1 cellular context compared by ENCODE assay signal in the genomic region with DNA sequence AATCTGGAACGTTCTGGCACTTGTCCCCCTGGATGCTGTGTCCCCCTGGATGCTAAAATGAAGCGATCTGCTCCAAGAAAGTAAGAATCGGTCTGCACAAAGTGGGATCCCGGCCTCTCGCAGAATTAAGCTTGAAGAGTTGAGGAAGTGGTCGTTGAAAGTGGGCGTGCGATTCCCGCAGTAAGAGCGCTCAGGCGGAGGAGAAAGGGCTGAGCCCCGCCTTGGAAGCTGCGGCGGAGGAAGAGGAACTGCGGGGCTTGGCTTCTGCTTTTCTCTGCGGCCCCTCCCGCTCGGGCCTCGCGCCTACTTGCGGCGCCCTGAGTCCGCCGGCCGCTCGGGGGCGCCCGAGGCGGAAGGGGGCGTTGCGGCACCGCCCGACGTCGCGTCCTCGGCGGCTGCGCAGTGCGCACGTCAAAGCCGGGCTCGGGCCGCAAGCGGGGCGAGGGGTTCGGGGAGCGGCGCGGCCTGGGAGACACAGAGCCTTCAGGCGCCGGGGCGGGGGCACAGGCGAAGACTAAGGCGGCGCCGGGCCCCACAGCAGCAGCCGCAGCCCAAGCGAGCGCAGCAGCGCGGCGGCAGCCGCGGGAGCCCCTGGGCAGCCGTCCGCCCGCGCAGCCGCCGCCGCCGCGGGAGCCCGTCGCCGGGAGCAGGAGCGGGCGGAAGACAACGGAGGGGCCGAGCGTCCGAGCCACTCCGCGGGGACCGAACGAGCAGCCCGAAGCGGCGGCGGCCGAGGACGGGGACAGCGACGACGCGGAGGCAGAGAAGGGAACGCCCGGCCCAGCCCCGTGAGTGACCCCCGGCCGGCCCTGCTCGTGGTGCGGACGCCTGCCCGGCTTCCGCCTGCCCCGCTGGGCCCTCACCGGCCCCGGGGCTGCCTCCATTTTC.
TF ChIP-seq lines count a peak whose summit lies in the region.

Gene CAB39 (plus strand): TSS at position 400 of the 888 bp plus-strand sequence. CDS start 47,160 bp downstream, outside the sequence.

TF ChIP-seq in H1, 55 proteins besides CTCF, POLR2A, EP300 and RAD21 (continued from another document):
- TF ChIP-seq NANOG (IDR thresholded peaks at IDR 0.05; ENCODE audit: insufficient read depth, low read depth, low read length, poor library complexity, severe bottlenecking) (peak; percentile 26), TAF1 (IDR thresholded peaks at IDR 0.05; ENCODE audit: low read depth, low read length) (peak; percentile 84), SIRT6 (IDR thresholded peaks at IDR 0.05; ENCODE audit: low read length) (no peak), SP4 (IDR thresholded peaks at IDR 0.05; ENCODE audit: low read length) (no peak), RFX5 (IDR thresholded peaks at IDR 0.05; ENCODE audit: borderline replicate concordance, low read depth, low read length) (no peak), BRCA1 (IDR thresholded peaks at IDR 0.05; ENCODE audit: low read depth, low read length) (no peak), BACH1 (IDR thresholded peaks at IDR 0.05; ENCODE audit: low read length) (no peak), ASH2L (IDR thresholded peaks at IDR 0.05; ENCODE audit: low read length) (peak; percentile 37), HDAC2 (IDR thresholded peaks at IDR 0.05; ENCODE audit: borderline replicate concordance in 1 of 2, low read depth in 2 of 2, low read length in 2 of 2) (no peak), GTF2F1 (IDR thresholded peaks at IDR 0.05; ENCODE audit: borderline replicate concordance, low read depth, low read length) (no peak), CHD2 (IDR thresholded peaks at IDR 0.05; ENCODE audit: low read length) (no peak), PHF8 (conservative IDR thresholded peaks at IDR 0.05; ENCODE audit: low read depth, low read length) (peak; percentile 48; the same call in 1 of the 2 replicates), SIX5 (IDR thresholded peaks at IDR 0.05; ENCODE audit: low read depth, low read length) (no peak), USF2 (IDR thresholded peaks at IDR 0.05; ENCODE audit: low read length) (no peak), HDAC6 (IDR thresholded peaks at IDR 0.05; ENCODE audit: low read depth, low read length) (no peak), TEAD4 (IDR thresholded peaks at IDR 0.05; ENCODE audit: low read depth, low read length) (no peak), RXRA (IDR thresholded peaks at IDR 0.05; ENCODE audit: insufficient read depth, low read depth, low read length) (no peak), NRF1 (IDR thresholded peaks at IDR 0.05; ENCODE audit: low read depth, low read length) (peak; percentile 57), KDM4A (IDR thresholded peaks at IDR 0.05; ENCODE audit: low read depth, low read length, severe bottlenecking) (peak; percentile 36), SAP30 (IDR thresholded peaks at IDR 0.05; ENCODE audit: insufficient read depth, insufficient replicate concordance, low read length) (no peak), RNF2 (IDR thresholded peaks at IDR 0.05; ENCODE audit: borderline replicate concordance, low read depth, low read length, missing control alignments, poor library complexity, severe bottlenecking) (no peak), CBX5 (IDR thresholded peaks at IDR 0.05; ENCODE audit: low read depth, low read length) (no peak), TAF7 (optimal IDR thresholded peaks at IDR 0.05; ENCODE audit: borderline replicate concordance, low read depth, low read length) (peak; percentile 78), CREB1 (IDR thresholded peaks at IDR 0.05) (peak; percentile 51; the same call in 1 of the 2 replicates), YY1 (IDR thresholded peaks at IDR 0.05; ENCODE audit: low read depth, low read length) (no peak), SUZ12 (IDR thresholded peaks at IDR 0.05; ENCODE audit: low read length) (no peak), SP2 (IDR thresholded peaks at IDR 0.05; ENCODE audit: low read length) (no peak), EGR1 (IDR thresholded peaks at IDR 0.05; ENCODE audit: borderline replicate concordance, low read depth, low read length) (peak; percentile 80), SP1 (IDR thresholded peaks at IDR 0.05; ENCODE audit: low read depth, low read length) (peak; percentile 34; the same call in 1 of the 2 replicates), KDM5A (IDR thresholded peaks at IDR 0.05; ENCODE audit: low read length) (no peak), ATF3 (IDR thresholded peaks at IDR 0.05; ENCODE audit: insufficient read depth, low read depth, low read length) (no peak), MAFK (IDR thresholded peaks at IDR 0.05; ENCODE audit: low read depth, low read length) (no peak), SIN3A (conservative IDR thresholded peaks at IDR 0.05 in 1 of 2, IDR thresholded peaks at IDR 0.05 in 1 of 2; ENCODE audit: low read depth in 1 of 2, low read length in 2 of 2) (no peak), ATF2 (IDR thresholded peaks at IDR 0.05; ENCODE audit: low read length) (no peak), JUN (IDR thresholded peaks at IDR 0.05; ENCODE audit: low read depth, low read length) (no peak), CEBPB (IDR thresholded peaks at IDR 0.05; ENCODE audit: low read depth, low read length) (no peak), JUND (IDR thresholded peaks at IDR 0.05; ENCODE audit: low read length) (0 out of 2 replicates have a peak, but pooled peaks have one; percentile 24), BCL11A (IDR thresholded peaks at IDR 0.05; ENCODE audit: low read depth in 2 of 2, low read length in 2 of 2) (no peak), CBX8 (IDR thresholded peaks at IDR 0.05; ENCODE audit: borderline replicate concordance, low read depth, low read length) (no peak), POLR2AphosphoS5 (IDR thresholded peaks at IDR 0.05; ENCODE audit: low read depth, low read length) (no peak), SRF (IDR thresholded peaks at IDR 0.05; ENCODE audit: low read depth, low read length) (no peak), KDM1A (IDR thresholded peaks at IDR 0.05; ENCODE audit: borderline replicate concordance, low read length) (no peak), TBP (IDR thresholded peaks at IDR 0.05; ENCODE audit: low read depth, low read length) (peak; percentile 70; the same call in 1 of the 2 replicates), EZH2 (IDR thresholded peaks at IDR 0.05; ENCODE audit: low read depth, low read length, severe bottlenecking) (no peak), TCF12 (IDR thresholded peaks at IDR 0.05; ENCODE audit: low read depth, low read length) (no peak), POU5F1 (IDR thresholded peaks at IDR 0.05; ENCODE audit: low read depth, low read length) (no peak), RBBP5 (IDR thresholded peaks at IDR 0.05; ENCODE audit: borderline replicate concordance, low read depth, low read length) (peak; percentile 31; the same call in 1 of the 2 replicates), FOSL1 (IDR thresholded peaks at IDR 0.05; ENCODE audit: insufficient read depth, low read depth, low read length) (no peak), GABPA (IDR thresholded peaks at IDR 0.05; ENCODE audit: borderline replicate concordance, insufficient read depth, low read length) (no peak), CHD1 (IDR thresholded peaks at IDR 0.05; ENCODE audit: low read depth, low read length) (no peak), ZNF274 (IDR thresholded peaks at IDR 0.05; ENCODE audit: borderline replicate concordance, extremely low read depth, low read length) (no peak), E2F6 (IDR thresholded peaks at IDR 0.05) (no peak)
- TF ChIP-seq, protein P1, sequence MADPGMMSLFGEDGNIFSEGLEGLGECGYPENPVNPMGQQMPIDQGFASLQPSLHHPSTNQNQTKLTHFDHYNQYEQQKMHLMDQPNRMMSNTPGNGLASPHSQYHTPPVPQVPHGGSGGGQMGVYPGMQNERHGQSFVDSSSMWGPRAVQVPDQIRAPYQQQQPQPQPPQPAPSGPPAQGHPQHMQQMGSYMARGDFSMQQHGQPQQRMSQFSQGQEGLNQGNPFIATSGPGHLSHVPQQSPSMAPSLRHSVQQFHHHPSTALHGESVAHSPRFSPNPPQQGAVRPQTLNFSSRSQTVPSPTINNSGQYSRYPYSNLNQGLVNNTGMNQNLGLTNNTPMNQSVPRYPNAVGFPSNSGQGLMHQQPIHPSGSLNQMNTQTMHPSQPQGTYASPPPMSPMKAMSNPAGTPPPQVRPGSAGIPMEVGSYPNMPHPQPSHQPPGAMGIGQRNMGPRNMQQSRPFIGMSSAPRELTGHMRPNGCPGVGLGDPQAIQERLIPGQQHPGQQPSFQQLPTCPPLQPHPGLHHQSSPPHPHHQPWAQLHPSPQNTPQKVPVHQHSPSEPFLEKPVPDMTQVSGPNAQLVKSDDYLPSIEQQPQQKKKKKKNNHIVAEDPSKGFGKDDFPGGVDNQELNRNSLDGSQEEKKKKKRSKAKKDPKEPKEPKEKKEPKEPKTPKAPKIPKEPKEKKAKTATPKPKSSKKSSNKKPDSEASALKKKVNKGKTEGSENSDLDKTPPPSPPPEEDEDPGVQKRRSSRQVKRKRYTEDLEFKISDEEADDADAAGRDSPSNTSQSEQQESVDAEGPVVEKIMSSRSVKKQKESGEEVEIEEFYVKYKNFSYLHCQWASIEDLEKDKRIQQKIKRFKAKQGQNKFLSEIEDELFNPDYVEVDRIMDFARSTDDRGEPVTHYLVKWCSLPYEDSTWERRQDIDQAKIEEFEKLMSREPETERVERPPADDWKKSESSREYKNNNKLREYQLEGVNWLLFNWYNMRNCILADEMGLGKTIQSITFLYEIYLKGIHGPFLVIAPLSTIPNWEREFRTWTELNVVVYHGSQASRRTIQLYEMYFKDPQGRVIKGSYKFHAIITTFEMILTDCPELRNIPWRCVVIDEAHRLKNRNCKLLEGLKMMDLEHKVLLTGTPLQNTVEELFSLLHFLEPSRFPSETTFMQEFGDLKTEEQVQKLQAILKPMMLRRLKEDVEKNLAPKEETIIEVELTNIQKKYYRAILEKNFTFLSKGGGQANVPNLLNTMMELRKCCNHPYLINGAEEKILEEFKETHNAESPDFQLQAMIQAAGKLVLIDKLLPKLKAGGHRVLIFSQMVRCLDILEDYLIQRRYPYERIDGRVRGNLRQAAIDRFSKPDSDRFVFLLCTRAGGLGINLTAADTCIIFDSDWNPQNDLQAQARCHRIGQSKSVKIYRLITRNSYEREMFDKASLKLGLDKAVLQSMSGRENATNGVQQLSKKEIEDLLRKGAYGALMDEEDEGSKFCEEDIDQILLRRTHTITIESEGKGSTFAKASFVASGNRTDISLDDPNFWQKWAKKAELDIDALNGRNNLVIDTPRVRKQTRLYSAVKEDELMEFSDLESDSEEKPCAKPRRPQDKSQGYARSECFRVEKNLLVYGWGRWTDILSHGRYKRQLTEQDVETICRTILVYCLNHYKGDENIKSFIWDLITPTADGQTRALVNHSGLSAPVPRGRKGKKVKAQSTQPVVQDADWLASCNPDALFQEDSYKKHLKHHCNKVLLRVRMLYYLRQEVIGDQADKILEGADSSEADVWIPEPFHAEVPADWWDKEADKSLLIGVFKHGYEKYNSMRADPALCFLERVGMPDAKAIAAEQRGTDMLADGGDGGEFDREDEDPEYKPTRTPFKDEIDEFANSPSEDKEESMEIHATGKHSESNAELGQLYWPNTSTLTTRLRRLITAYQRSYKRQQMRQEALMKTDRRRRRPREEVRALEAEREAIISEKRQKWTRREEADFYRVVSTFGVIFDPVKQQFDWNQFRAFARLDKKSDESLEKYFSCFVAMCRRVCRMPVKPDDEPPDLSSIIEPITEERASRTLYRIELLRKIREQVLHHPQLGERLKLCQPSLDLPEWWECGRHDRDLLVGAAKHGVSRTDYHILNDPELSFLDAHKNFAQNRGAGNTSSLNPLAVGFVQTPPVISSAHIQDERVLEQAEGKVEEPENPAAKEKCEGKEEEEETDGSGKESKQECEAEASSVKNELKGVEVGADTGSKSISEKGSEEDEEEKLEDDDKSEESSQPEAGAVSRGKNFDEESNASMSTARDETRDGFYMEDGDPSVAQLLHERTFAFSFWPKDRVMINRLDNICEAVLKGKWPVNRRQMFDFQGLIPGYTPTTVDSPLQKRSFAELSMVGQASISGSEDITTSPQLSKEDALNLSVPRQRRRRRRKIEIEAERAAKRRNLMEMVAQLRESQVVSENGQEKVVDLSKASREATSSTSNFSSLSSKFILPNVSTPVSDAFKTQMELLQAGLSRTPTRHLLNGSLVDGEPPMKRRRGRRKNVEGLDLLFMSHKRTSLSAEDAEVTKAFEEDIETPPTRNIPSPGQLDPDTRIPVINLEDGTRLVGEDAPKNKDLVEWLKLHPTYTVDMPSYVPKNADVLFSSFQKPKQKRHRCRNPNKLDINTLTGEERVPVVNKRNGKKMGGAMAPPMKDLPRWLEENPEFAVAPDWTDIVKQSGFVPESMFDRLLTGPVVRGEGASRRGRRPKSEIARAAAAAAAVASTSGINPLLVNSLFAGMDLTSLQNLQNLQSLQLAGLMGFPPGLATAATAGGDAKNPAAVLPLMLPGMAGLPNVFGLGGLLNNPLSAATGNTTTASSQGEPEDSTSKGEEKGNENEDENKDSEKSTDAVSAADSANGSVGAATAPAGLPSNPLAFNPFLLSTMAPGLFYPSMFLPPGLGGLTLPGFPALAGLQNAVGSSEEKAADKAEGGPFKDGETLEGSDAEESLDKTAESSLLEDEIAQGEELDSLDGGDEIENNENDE (IDR thresholded peaks at IDR 0.05; ENCODE audit: insufficient replicate concordance, low read length): no peak
- TF ChIP-seq, protein P2, sequence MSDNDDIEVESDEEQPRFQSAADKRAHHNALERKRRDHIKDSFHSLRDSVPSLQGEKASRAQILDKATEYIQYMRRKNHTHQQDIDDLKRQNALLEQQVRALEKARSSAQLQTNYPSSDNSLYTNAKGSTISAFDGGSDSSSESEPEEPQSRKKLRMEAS (IDR thresholded peaks at IDR 0.05): peak; percentile 51; the same call in 1 of the 2 replicates
